In the genomic region with DNA sequence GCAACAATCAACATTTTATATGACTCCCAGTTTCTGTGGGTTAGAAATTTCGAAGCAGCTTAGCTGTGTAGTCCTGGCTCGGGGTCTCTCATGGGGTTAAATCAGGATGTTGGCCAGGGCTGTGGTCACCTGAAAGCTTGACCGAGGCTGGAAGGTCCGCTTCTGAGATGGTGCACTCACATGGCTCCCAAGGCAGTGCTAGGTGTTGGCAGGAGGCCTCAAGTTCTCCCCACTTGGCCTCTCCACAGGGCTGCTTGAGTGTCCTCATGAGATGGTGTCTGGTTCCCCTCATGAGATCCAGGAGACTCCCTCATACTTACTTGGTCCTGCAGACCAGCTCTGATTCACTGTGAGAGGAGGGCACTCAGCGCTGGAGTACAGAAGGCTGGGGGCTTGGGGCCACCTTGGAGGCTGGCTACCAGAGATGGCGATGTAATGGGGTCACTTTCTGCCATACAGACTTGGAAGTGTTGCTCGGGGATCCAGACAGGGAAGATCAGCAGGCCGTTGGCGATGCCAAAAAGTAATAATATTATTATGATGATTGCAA, we compare ENCODE assay signal across 32 cellular contexts.
"Had no signal": no experiment of that assay in that cellular context is flagged by ENCODE, and none has a peak within 500 bp of the region (broad histone marks: within the 10 kb centered on the region; RNA-seq: fewer than 3 reads in every experiment).

No MANE protein-coding gene starts in this region.

- H3K4me3 Mint-ChIP-seq: activated CD4-positive, alpha-beta T cell treated with anti-CD3 and anti-CD28 coated beads for 36 hours; activated CD4-positive, alpha-beta T cell treated with anti-CD3 and anti-CD28 coated beads, Interleukin-2, amount 10 ng/mL, durations not matched to agents 7 days and 5 days; activated CD8-positive, alpha-beta T cell treated with anti-CD3 and anti-CD28 coated beads, Interleukin-2, amount 10 ng/mL, durations not matched to agents 7 days and 5 days; activated naive CD8-positive, alpha-beta T cell treated with anti-CD3 and anti-CD28 coated beads for 36 hours; activated T-cell treated with anti-CD3 and anti-CD28 coated beads, Interleukin-2, amount 50 U/mL, for 4 hours; activated T-helper 1 cell treated with anti-CD3 and anti-CD28 coated beads, Interleukin-12 subunit alpha, Interleukin-12 subunit beta, Interleukin-2, Interleukin-4 antibody, amounts not matched to agents 30 ng/mL and 10 ng/mL and 1 ng/mL, durations not matched to agents 14 hours and 24 hours and 36 hours; T-helper 1 cell treated with Interleukin-12 subunit alpha and Interleukin-12 subunit beta and Interleukin-4 antibody, amounts not matched to agents 30 μg/mL and 1 μg/mL, for 36 hours; T-helper 2 cell treated with Interferon-gamma antibody and Interleukin-4, amounts not matched to agents 5 μg/mL and 100 μg/mL, for 36 hours had no signal

- H3K27me3 ChIP-seq: MG63, Peyer's patch had no signal

- H3K27ac ChIP-seq: cardiac muscle cell, Peyer's patch, SJSA1 had no signal

- DNase-seq: activated CD4-positive, alpha-beta T cell treated with anti-CD3 and anti-CD28 coated beads for 36 hours; activated CD4-positive, alpha-beta T cell treated with anti-CD3 and anti-CD28 coated beads, Interleukin-2, amount 10 ng/mL, durations not matched to agents 7 days and 5 days; activated CD4-positive, alpha-beta T cell treated with anti-CD3 and anti-CD28 coated beads, Interleukin-2, amount 50 U/mL, for 48 hours; activated CD8-positive, alpha-beta memory T cell treated with anti-CD3 and anti-CD28 coated beads, Interleukin-2, amount 50 U/mL, for 4 hours; activated CD8-positive, alpha-beta T cell treated with anti-CD3 and anti-CD28 coated beads, Interleukin-2, amount 10 ng/mL, durations not matched to agents 7 days and 5 days; activated effector memory CD4-positive, alpha-beta T cell treated with Interleukin-2 at 50 U/mL for 16 hours; activated naive CD4-positive, alpha-beta T cell; activated naive CD4-positive, alpha-beta T cell treated with anti-CD3 and anti-CD28 coated beads, Interleukin-2, amount 50 U/mL, for 16 hours; activated naive CD8-positive, alpha-beta T cell treated with anti-CD3 and anti-CD28 coated beads for 36 hours; activated T-cell treated with anti-CD3 and anti-CD28 coated beads for 4 hours; activated T-cell treated with anti-CD3 and anti-CD28 coated beads, Interleukin-2, amount 50 U/mL, for 4 hours; amniotic stem cell; aorta; Kasumi-1; KG1; MG63; MV-4-11; NCI-H1092; NCI-H1436 treated with DMSO at 0.1 percent for 48 hours; NCI-H1694 treated with DMSO at 0.1 percent for 48 hours; NCI-H524 treated with DMSO at 0.1 percent for 48 hours; NCI-H748 treated with DMSO at 0.1 percent for 48 hours; NK-92 treated with Interleukin-12 subunit alpha and Interleukin-12 subunit beta, amount 100 ng/mL, for 24 hours; Peyer's patch; RPMI8226; SK-N-SH had no signal

- ATAC-seq: activated CD4-positive, alpha-beta T cell treated with anti-CD3 and anti-CD28 coated beads for 36 hours; activated CD8-positive, alpha-beta T cell treated with anti-CD3 and anti-CD28 coated beads, Interleukin-2, amount 10 ng/mL, durations not matched to agents 7 days and 5 days; activated T-cell treated with anti-CD3 and anti-CD28 coated beads, Interleukin-2, amount 50 U/mL, for 4 hours; PC-3 had no signal

- H3K36me3 Mint-ChIP-seq: activated naive CD8-positive, alpha-beta T cell treated with anti-CD3 and anti-CD28 coated beads for 36 hours had no signal

- H3K9me3 Mint-ChIP-seq: activated CD4-positive, alpha-beta T cell treated with anti-CD3 and anti-CD28 coated beads, Interleukin-2, amount 10 ng/mL, durations not matched to agents 7 days and 5 days; activated naive CD8-positive, alpha-beta T cell treated with anti-CD3 and anti-CD28 coated beads for 36 hours; activated T-cell treated with anti-CD3 and anti-CD28 coated beads, Interleukin-2, amount 50 U/mL, for 4 hours; activated T-helper 1 cell treated with anti-CD3 and anti-CD28 coated beads, Interleukin-12 subunit alpha, Interleukin-12 subunit beta, Interleukin-2, Interleukin-4 antibody, amounts not matched to agents 30 ng/mL and 10 ng/mL and 1 ng/mL, durations not matched to agents 14 hours and 24 hours and 36 hours; T-helper 1 cell treated with Interleukin-12 subunit alpha and Interleukin-12 subunit beta and Interleukin-4 antibody, amounts not matched to agents 30 μg/mL and 1 μg/mL, for 36 hours; T-helper 2 cell treated with Interferon-gamma antibody and Interleukin-4, amounts not matched to agents 5 μg/mL and 100 μg/mL, for 36 hours had no signal

- H3K36me3 ChIP-seq: cardiac muscle cell, MG63, Peyer's patch, SJSA1 had no signal

- H3K4me3 ChIP-seq: cardiac muscle cell, MG63, Peyer's patch, SJSA1 had no signal

- H3K9me3 ChIP-seq: MG63, Peyer's patch, SK-N-SH had no signal

- H3K27ac Mint-ChIP-seq: activated CD4-positive, alpha-beta T cell treated with anti-CD3 and anti-CD28 coated beads for 36 hours; activated CD4-positive, alpha-beta T cell treated with anti-CD3 and anti-CD28 coated beads, Interleukin-2, amount 10 ng/mL, durations not matched to agents 7 days and 5 days; activated CD8-positive, alpha-beta T cell treated with anti-CD3 and anti-CD28 coated beads, Interleukin-2, amount 10 ng/mL, durations not matched to agents 7 days and 5 days; activated naive CD8-positive, alpha-beta T cell treated with anti-CD3 and anti-CD28 coated beads for 36 hours; activated T-helper 1 cell treated with anti-CD3 and anti-CD28 coated beads, Interleukin-12 subunit alpha, Interleukin-12 subunit beta, Interleukin-2, Interleukin-4 antibody, amounts not matched to agents 30 ng/mL and 10 ng/mL and 1 ng/mL, durations not matched to agents 14 hours and 24 hours and 36 hours; T-helper 1 cell treated with Interleukin-12 subunit alpha and Interleukin-12 subunit beta and Interleukin-4 antibody, amounts not matched to agents 30 μg/mL and 1 μg/mL, for 36 hours; T-helper 2 cell treated with Interferon-gamma antibody and Interleukin-4, amounts not matched to agents 5 μg/mL and 100 μg/mL, for 36 hours had no signal
